1 cellular context compared by ENCODE assay signal in genomic region chr1:32321712-32322291, GRCh38.
A peak's percentile ranks its signal among the peaks of the same experiment; 100 is the strongest.
TF ChIP-seq lines count a peak whose summit lies in the region.

No MANE protein-coding gene starts in this region.

TF ChIP-seq in HepG2, 621 proteins besides CTCF, POLR2A, EP300 and RAD21 (continued from another document and continues in another):
- TF ChIP-seq ATF6 (CRISPR knock-in tag; conservative IDR thresholded peaks at IDR 0.05) (no peak), TFAP4 (IDR thresholded peaks at IDR 0.05; ENCODE audit: borderline replicate concordance, low read depth) (peak; percentile 51; the same call in 1 of the 2 replicates), ZNF276 (CRISPR knock-in tag; IDR thresholded peaks at IDR 0.05; ENCODE audit: low read depth) (no peak), MED13 (CRISPR knock-in tag; IDR thresholded peaks at IDR 0.05) (no peak), ZNF337 (CRISPR knock-in tag; IDR thresholded peaks at IDR 0.05; ENCODE audit: borderline replicate concordance, low read depth) (no peak), SUZ12 (IDR thresholded peaks at IDR 0.05; ENCODE audit: low read depth, low read length) (no peak), ZBTB3 (CRISPR knock-in tag; IDR thresholded peaks at IDR 0.05; ENCODE audit: borderline replicate concordance, low read depth) (no peak), LCORL (IDR thresholded peaks at IDR 0.05) (no peak), LCORL (CRISPR knock-in tag; IDR thresholded peaks at IDR 0.05) (no peak), ZNF432 (CRISPR knock-in tag; IDR thresholded peaks at IDR 0.05; ENCODE audit: borderline replicate concordance) (no peak), RNF2 (conservative IDR thresholded peaks at IDR 0.05; ENCODE audit: low read depth) (no peak), RELA (CRISPR knock-in tag; IDR thresholded peaks at IDR 0.05) (no peak), CCDC6 (CRISPR knock-in tag; IDR thresholded peaks at IDR 0.05) (no peak; the same call in 1 of the 2 replicates), ARID4A (CRISPR knock-in tag; IDR thresholded peaks at IDR 0.05; ENCODE audit: borderline replicate concordance) (peak; percentile 47; the same call in 1 of the 2 replicates), GTF2F1 (IDR thresholded peaks at IDR 0.05; ENCODE audit: low read length) (no peak), ZNF547 (CRISPR knock-in tag; IDR thresholded peaks at IDR 0.05) (no peak), ZNF318 (CRISPR knock-in tag; IDR thresholded peaks at IDR 0.05) (no peak), CBX5 (CRISPR knock-in tag; IDR thresholded peaks at IDR 0.05; ENCODE audit: borderline replicate concordance) (peak; percentile 72; the same call in 1 of the 2 replicates), ZNF484 (CRISPR knock-in tag; IDR thresholded peaks at IDR 0.05; ENCODE audit: borderline replicate concordance, low read depth) (no peak), GATA4 (IDR thresholded peaks at IDR 0.05; ENCODE audit: borderline replicate concordance, low read depth) (no peak), NONO (IDR thresholded peaks at IDR 0.05) (no peak), NONO (CRISPR knock-in tag; conservative IDR thresholded peaks at IDR 0.05) (no peak), DNMT3B (CRISPR knock-in tag; conservative IDR thresholded peaks at IDR 0.05) (no peak), ZNF549 (CRISPR knock-in tag; IDR thresholded peaks at IDR 0.05) (no peak), ZBTB49 (CRISPR knock-in tag; IDR thresholded peaks at IDR 0.05; ENCODE audit: borderline replicate concordance) (0 out of 2 replicates have a peak, but pooled peaks have one; percentile 14), FUBP1 (CRISPR knock-in tag; IDR thresholded peaks at IDR 0.05; ENCODE audit: borderline replicate concordance) (no peak), NR2F2 (IDR thresholded peaks at IDR 0.05; ENCODE audit: borderline replicate concordance, low read depth) (no peak), RFX1 (IDR thresholded peaks at IDR 0.05) (no peak), ZFY (CRISPR knock-in tag; IDR thresholded peaks at IDR 0.05) (peak; percentile 43; the same call in 1 of the 2 replicates), MED1 (CRISPR knock-in tag; IDR thresholded peaks at IDR 0.05) (peak; percentile 92), GABPB1 (CRISPR knock-in tag; IDR thresholded peaks at IDR 0.05) (peak; percentile 71), GABPA (IDR thresholded peaks at IDR 0.05; ENCODE audit: low read depth, low read length) (no peak; the same call in 1 of the 2 replicates), GABPA (CRISPR knock-in tag; IDR thresholded peaks at IDR 0.05; ENCODE audit: low read depth) (peak; percentile 80), KLF6 (CRISPR knock-in tag; IDR thresholded peaks at IDR 0.05) (peak; percentile 73; the same call in 1 of the 2 replicates), ZBTB25 (CRISPR knock-in tag; IDR thresholded peaks at IDR 0.05) (peak; percentile 76), MAF1 (CRISPR knock-in tag; IDR thresholded peaks at IDR 0.05; ENCODE audit: borderline replicate concordance) (0 out of 2 replicates have a peak, but pooled peaks have one; percentile 26), SSRP1 (CRISPR knock-in tag; IDR thresholded peaks at IDR 0.05) (0 out of 2 replicates have a peak, but pooled peaks have one; percentile 40)
